Comparison of ENCODE assay signal across 25 cellular contexts in genomic region chr13:46185634-46186033, GRCh38. TPM values are rescaled to one million over a fixed set of nuclear protein-coding genes. Genes with fewer than 3 reads are reported as not detected.
DNase-seq lines count a peak whose midpoint lies in the region; ATAC-seq, FAIRE-seq and TF ChIP-seq lines count a peak whose summit lies in the region.
"Had no signal": no experiment of that assay in that cellular context is flagged by ENCODE, and none has a peak within 500 bp of the region (broad histone marks: within the 10 kb centered on the region; RNA-seq: fewer than 3 reads in every experiment).

No MANE protein-coding gene starts in this region.

- TF ChIP-seq CTCF in DND-41 (IDR thresholded peaks at IDR 0.05; ENCODE audit: borderline replicate concordance, extremely low read depth, low read length, poor library complexity, severe bottlenecking), result no peak
- no peak for TF ChIP-seq CTCF in K562 (IDR thresholded peaks at IDR 0.05 in 2 of 3, conservative IDR thresholded peaks at IDR 0.05 in 1 of 3; ENCODE audit: insufficient read depth in 2 of 3, low read depth in 1 of 3, low read length in 3 of 3)
- no peak for TF ChIP-seq CTCF in neutrophil (IDR thresholded peaks at IDR 0.05)
- no peak for TF ChIP-seq CTCF in kidney (IDR thresholded peaks at IDR 0.05; ENCODE audit: borderline replicate concordance, extremely low read depth, insufficient read depth)

- H3K4me1 ChIP-seq in DND-41 (ENCODE audit: insufficient read depth, low read length) (peaks cover 34% of the 10 kb centered on the region), K562 (replicated peaks in 1 of 2; ENCODE audit: control insufficient read depth in 2 of 2, insufficient read depth in 2 of 2, low read length in 2 of 2) (peaks cover 7 to 22% of the 10 kb centered on the region in 2 experiments; a peak in 4 of 5 replicates), neutrophil (ENCODE audit: control insufficient read depth in 1 of 2, insufficient read depth in 1 of 2, low read depth in 1 of 2, low read length in 1 of 2) (peaks cover 33% of the 10 kb centered on the region in 2 experiments), kidney (ENCODE audit: control insufficient read depth in 1 of 2, insufficient read depth in 1 of 2, low read depth in 1 of 2, low read length in 2 of 2) (no peaks in the 10 kb centered on the region)

- H3K36me3 Mint-ChIP-seq in activated CD4-positive, alpha-beta T cell treated with anti-CD3 and anti-CD28 coated beads, Interleukin-2, amount 10 ng/mL, durations not matched to agents 24 days and 14 days (ENCODE audit: low read depth), result peaks cover 7% of the 10 kb centered on the region
- H3K36me3 Mint-ChIP-seq in activated CD4-positive, alpha-beta T cell treated with anti-CD3 and anti-CD28 coated beads for 36 hours (ENCODE audit: low read depth), result peaks cover 7% of the 10 kb centered on the region
- H3K36me3 Mint-ChIP-seq in activated T-helper 1 cell treated with anti-CD3 and anti-CD28 coated beads, Interleukin-12 subunit alpha, Interleukin-12 subunit beta, Interleukin-2, Interleukin-4 antibody, amounts not matched to agents 30 ng/mL and 10 ng/mL and 1 ng/mL, durations not matched to agents 14 hours and 24 hours and 36 hours (ENCODE audit: low read depth), result no peaks in the 10 kb centered on the region
- H3K36me3 Mint-ChIP-seq: CD14-positive monocyte had no signal

- no peak for ATAC-seq in activated CD4-positive, alpha-beta T cell treated with anti-CD3 and anti-CD28 coated beads for 36 hours
- ATAC-seq in DND-41 (ENCODE audit: insufficient read depth, low read depth) (no peak), K562 (no peak), HG02571 (IDR thresholded peaks at IDR 0.05; ENCODE audit: unreplicated experiment) (no peak)
- ATAC-seq: HCT116, Right ventricle myocardium inferior had no signal

- no peak for TF ChIP-seq POLR2A in K562 (conservative IDR thresholded peaks at IDR 0.05)

- in situ Hi-C loops in K562 (cut with MboI), result no loop called here

- no peak overlapping the region for H3K9ac ChIP-seq in DND-41 (ENCODE audit: low read depth, low read length)
- no peak overlapping the region for H3K9ac ChIP-seq in K562 (ENCODE audit: insufficient read depth in 1 of 2, low read depth in 2 of 2, low read length in 2 of 2)
- H3K9ac ChIP-seq in kidney (ENCODE audit: low read length in 2 of 2), result no peak overlapping the region

- no peak for DNase-seq in activated CD4-positive, alpha-beta T cell treated with anti-CD3 and anti-CD28 coated beads, Interleukin-2, amount 10 ng/mL, durations not matched to agents 24 days and 14 days
- no peak for DNase-seq in activated CD4-positive, alpha-beta T cell treated with anti-CD3 and anti-CD28 coated beads for 36 hours
- DNase-seq in DND-41 (no peak), K562 (ENCODE audit: extremely low read depth in 1 of 4, low spot score in 3 of 4) (no peak), kidney (no peak)
- no peak for DNase-seq in activated T-helper 1 cell treated with anti-CD3 and anti-CD28 coated beads, Interleukin-12 subunit alpha, Interleukin-12 subunit beta, Interleukin-2, Interleukin-4 antibody, amounts not matched to agents 30 ng/mL and 10 ng/mL and 1 ng/mL, durations not matched to agents 14 hours and 24 hours and 36 hours (ENCODE audit: low spot score)
- DNase-seq: 8988T; Calu3; EL; GOT3; KBM-7; NCI-H1105 treated with DMSO at 0.1 percent for 48 hours; NCI-H1694; NCI-H2081 treated with DMSO at 0.1 percent for 48 hours; NCI-H510A; NCI-H748 treated with DMSO at 0.1 percent for 48 hours; NK-92 treated with Interleukin-12 subunit alpha and Interleukin-12 subunit beta, amount 100 ng/mL, for 24 hours had no signal

- H3K27me3 Mint-ChIP-seq in activated CD4-positive, alpha-beta T cell treated with anti-CD3 and anti-CD28 coated beads, Interleukin-2, amount 10 ng/mL, durations not matched to agents 24 days and 14 days, result no peaks in the 10 kb centered on the region
- H3K27me3 Mint-ChIP-seq in activated CD4-positive, alpha-beta T cell treated with anti-CD3 and anti-CD28 coated beads for 36 hours, result no peaks in the 10 kb centered on the region
- H3K27me3 Mint-ChIP-seq in activated T-helper 1 cell treated with anti-CD3 and anti-CD28 coated beads, Interleukin-12 subunit alpha, Interleukin-12 subunit beta, Interleukin-2, Interleukin-4 antibody, amounts not matched to agents 30 ng/mL and 10 ng/mL and 1 ng/mL, durations not matched to agents 14 hours and 24 hours and 36 hours (ENCODE audit: insufficient read depth), result no peaks in the 10 kb centered on the region

- H4K20me1 ChIP-seq in DND-41 (ENCODE audit: insufficient read depth, low read length) (no peaks in the 10 kb centered on the region), K562 (replicated peaks; ENCODE audit: control insufficient read depth, insufficient read depth, low read length) (no peaks in the 10 kb centered on the region)

- H3K36me3 ChIP-seq in DND-41 (ENCODE audit: insufficient read depth, low read length) (no peaks in the 10 kb centered on the region), K562 (ENCODE audit: control insufficient read depth, insufficient read depth, low read length) (no peaks in the 10 kb centered on the region), neutrophil (no peaks in the 10 kb centered on the region), kidney (ENCODE audit: control insufficient read depth in 1 of 2, insufficient read depth in 2 of 2, low read length in 2 of 2) (no peaks in the 10 kb centered on the region)

- H3K9me3 ChIP-seq in DND-41 (ENCODE audit: insufficient read depth, low read length, severe bottlenecking) (no peaks in the 10 kb centered on the region), K562 (replicated peaks; ENCODE audit: control insufficient read depth, insufficient read depth, low read depth, low read length) (no peaks in the 10 kb centered on the region), neutrophil (no peaks in the 10 kb centered on the region), kidney (ENCODE audit: control insufficient read depth in 1 of 2, low read length in 2 of 2) (no peaks in the 10 kb centered on the region)

- H3K4me3 ChIP-seq in DND-41 (ENCODE audit: low read depth in 1 of 2, low read length in 2 of 2) (no peak overlapping the region), K562 (no peak overlapping the region), neutrophil (ENCODE audit: low read depth in 1 of 2, low read length in 1 of 2) (no peak overlapping the region), kidney (ENCODE audit: low read length in 2 of 2) (no peak overlapping the region)

- no peak for TF ChIP-seq RAD21 in K562 (CRISPR knock-in tag; conservative IDR thresholded peaks at IDR 0.05 in 1 of 2, IDR thresholded peaks at IDR 0.05 in 1 of 2)

- no TSS peak for BruUV-seq in K562 (replicated peaks; lab: Mats Ljungman, UMichigan)

- no peak for TF ChIP-seq EP300 in K562 (IDR thresholded peaks at IDR 0.05; ENCODE audit: low read length)

- H2AFZ ChIP-seq in DND-41 (ENCODE audit: low read depth, low read length) (no peak overlapping the region), K562 (ENCODE audit: low read depth, low read length) (no peak overlapping the region)

- H3K4me1 Mint-ChIP-seq in activated CD4-positive, alpha-beta T cell treated with anti-CD3 and anti-CD28 coated beads, Interleukin-2, amount 10 ng/mL, durations not matched to agents 24 days and 14 days, result peaks cover 36% of the 10 kb centered on the region
- H3K4me1 Mint-ChIP-seq in activated CD4-positive, alpha-beta T cell treated with anti-CD3 and anti-CD28 coated beads for 36 hours, result peaks cover 32% of the 10 kb centered on the region
- H3K4me1 Mint-ChIP-seq in activated T-helper 1 cell treated with anti-CD3 and anti-CD28 coated beads, Interleukin-12 subunit alpha, Interleukin-12 subunit beta, Interleukin-2, Interleukin-4 antibody, amounts not matched to agents 30 ng/mL and 10 ng/mL and 1 ng/mL, durations not matched to agents 14 hours and 24 hours and 36 hours (ENCODE audit: low read depth), result peaks cover 36% of the 10 kb centered on the region

- CTCF ChIA-PET in activated CD4-positive, alpha-beta T cell treated with anti-CD3 and anti-CD28 coated beads for 36 hours (lab: Charles Lee), result interaction anchor here (0.6 to 3.0 kb wide), 7 partner anchors 10 to 734 kb away, joined by 3 to 12 read pairs (median 5); no protein-coding TSS in a partner anchor
- CTCF ChIA-PET in K562 (lab: Yijun Ruan, JAX; ENCODE audit: low intra/inter-chr PET ratio), result no interaction called here

- H3K27me3 ChIP-seq in DND-41 (ENCODE audit: insufficient read depth, low read length, poor library complexity) (no peaks in the 10 kb centered on the region), K562 (ENCODE audit: control insufficient read depth in 2 of 2, insufficient read depth in 2 of 2, low read length in 2 of 2) (no peaks in the 10 kb centered on the region), neutrophil (no peaks in the 10 kb centered on the region)

- WGBS in K562 (ENCODE audit: insufficient coverage, low coverage, missing lambda C conversion rate), result 54% methylated on average over 4 of the region's 4 CpGs

- H3K79me2 ChIP-seq in DND-41 (ENCODE audit: insufficient read depth, low read length) (peaks cover 28% of the 10 kb centered on the region), K562 (ENCODE audit: control insufficient read depth, insufficient read depth, low read length) (peaks cover 14% of the 10 kb centered on the region)

- intact Hi-C loops in activated CD4-positive, alpha-beta T cell treated with anti-CD3 and anti-CD28 coated beads, Interleukin-2, amount 10 ng/mL, durations not matched to agents 24 days and 14 days (cut with micrococcal nuclease), result no loop called here
- intact Hi-C loops in activated CD4-positive, alpha-beta T cell treated with anti-CD3 and anti-CD28 coated beads for 36 hours (cut with DNase I, micrococcal nuclease), result loop anchor here (2.0 to 10.0 kb wide), 3 partner anchors 135 to 841 kb away; partner anchors contain the start of genes ESD (in 1 of the 2) and TPT1 (in 1 of the 2)
- intact Hi-C loops in K562 (cut with micrococcal nuclease) (no loop called here), kidney (cut with DNase I) (no loop called here)
- intact Hi-C loops in activated T-helper 1 cell treated with anti-CD3 and anti-CD28 coated beads, Interleukin-12 subunit alpha, Interleukin-12 subunit beta, Interleukin-2, Interleukin-4 antibody, amounts not matched to agents 30 ng/mL and 10 ng/mL and 1 ng/mL, durations not matched to agents 14 hours and 24 hours and 36 hours (cut with micrococcal nuclease), result no loop called here

- FAIRE-seq in K562 (lab: Jason Lieb, UNC) (no peak), kidney (lab: Jason Lieb, UNC) (no peak)
- FAIRE-seq: GM18507, RCC 7860 had no signal

- no peak overlapping the region for H3K4me3 Mint-ChIP-seq in activated CD4-positive, alpha-beta T cell treated with anti-CD3 and anti-CD28 coated beads, Interleukin-2, amount 10 ng/mL, durations not matched to agents 24 days and 14 days
- H3K4me3 Mint-ChIP-seq in activated CD4-positive, alpha-beta T cell treated with anti-CD3 and anti-CD28 coated beads for 36 hours, result no peak overlapping the region
- H3K4me3 Mint-ChIP-seq in activated T-helper 1 cell treated with anti-CD3 and anti-CD28 coated beads, Interleukin-12 subunit alpha, Interleukin-12 subunit beta, Interleukin-2, Interleukin-4 antibody, amounts not matched to agents 30 ng/mL and 10 ng/mL and 1 ng/mL, durations not matched to agents 14 hours and 24 hours and 36 hours, result no peak overlapping the region
- H3K4me3 Mint-ChIP-seq: CD14-positive monocyte had no signal

- POLR2A ChIA-PET in activated CD4-positive, alpha-beta T cell treated with anti-CD3 and anti-CD28 coated beads for 36 hours (lab: Charles Lee), result no interaction called here
- POLR2A ChIA-PET in K562 (lab: Yijun Ruan, JAX), result no interaction called here

- peaks cover 6% of the 10 kb centered on the region for H3K9me3 Mint-ChIP-seq in activated CD4-positive, alpha-beta T cell treated with anti-CD3 and anti-CD28 coated beads, Interleukin-2, amount 10 ng/mL, durations not matched to agents 24 days and 14 days
- H3K9me3 Mint-ChIP-seq in activated CD4-positive, alpha-beta T cell treated with anti-CD3 and anti-CD28 coated beads for 36 hours (ENCODE audit: low read depth), result no peaks in the 10 kb centered on the region
- no peaks in the 10 kb centered on the region for H3K9me3 Mint-ChIP-seq in activated T-helper 1 cell treated with anti-CD3 and anti-CD28 coated beads, Interleukin-12 subunit alpha, Interleukin-12 subunit beta, Interleukin-2, Interleukin-4 antibody, amounts not matched to agents 30 ng/mL and 10 ng/mL and 1 ng/mL, durations not matched to agents 14 hours and 24 hours and 36 hours

- H3K9me1 ChIP-seq in K562 (ENCODE audit: control insufficient read depth, insufficient read depth, low read length), result no peaks in the 10 kb centered on the region

- H3K27ac ChIP-seq in DND-41 (ENCODE audit: low read length), result peak overlapping the region; percentile 100; the same call in 1 of the 2 replicates
- no peak overlapping the region for H3K27ac ChIP-seq in K562 (ENCODE audit: extremely low read depth, low read depth, low read length)
- H3K27ac ChIP-seq in neutrophil, result peak overlapping the region; percentile 97
- no peak overlapping the region for H3K27ac ChIP-seq in kidney (ENCODE audit: low read depth in 2 of 2, low read length in 2 of 2)

- H3K4me2 ChIP-seq in DND-41 (ENCODE audit: insufficient read depth, low read length), result no peak overlapping the region
- H3K4me2 ChIP-seq in K562 (ENCODE audit: insufficient read depth, low read length), result no peak overlapping the region

- H3K27ac Mint-ChIP-seq in activated CD4-positive, alpha-beta T cell treated with anti-CD3 and anti-CD28 coated beads, Interleukin-2, amount 10 ng/mL, durations not matched to agents 24 days and 14 days, result peak overlapping the region; percentile 98
- no peak overlapping the region for H3K27ac Mint-ChIP-seq in activated CD4-positive, alpha-beta T cell treated with anti-CD3 and anti-CD28 coated beads for 36 hours
- no peak overlapping the region for H3K27ac Mint-ChIP-seq in activated T-helper 1 cell treated with anti-CD3 and anti-CD28 coated beads, Interleukin-12 subunit alpha, Interleukin-12 subunit beta, Interleukin-2, Interleukin-4 antibody, amounts not matched to agents 30 ng/mL and 10 ng/mL and 1 ng/mL, durations not matched to agents 14 hours and 24 hours and 36 hours

RNA-seq across cellular contexts. Expression of gene LCP1, which starts 3.7 kb away (rescaled TPM):
- total RNA-seq in activated CD4-positive, alpha-beta T cell treated with anti-CD3 and anti-CD28 coated beads, Interleukin-2, amount 10 ng/mL, durations not matched to agents 24 days and 14 days, result 758 and 792 TPM in 2 replicates
- total RNA-seq in activated CD4-positive, alpha-beta T cell treated with anti-CD3 and anti-CD28 coated beads for 36 hours, result 1,000 to 10,000 TPM; 1,060 to 1,089 TPM
- total RNA-seq in K562 (2011; cell fraction: chromatin; rRNA removed; ENCODE audit: low replicate concordance), result 33.3 and 88.1 TPM in 2 replicates
- total RNA-seq in K562 (2011; cell fraction: nucleolus; rRNA removed), result 20.0 and 28.2 TPM in 2 replicates
- total RNA-seq in K562 (2011; cell fraction: nucleoplasm; rRNA removed), result 41.3 and 46.6 TPM in 2 replicates
- total RNA-seq in K562 (2014; rRNA removed) (120 and 126 TPM in 2 replicates), K562 (2014; rRNA removed; fragmentation: Illumina TruSeq; extraction: Trizol) (179 and 208 TPM in 2 replicates), K562 (2015; rRNA removed; fragmentation: Illumina TruSeq; extraction: Trizol) (212 and 222 TPM in 2 replicates), K562 (2021) (157 and 163 TPM in 2 replicates), kidney (73.5 TPM)
- polyA plus RNA-seq in K562 (2011; rRNA removed) (148 and 250 TPM in 2 replicates), K562 (2014; fragmentation: Illumina TruSeq; extraction: Trizol) (213 and 230 TPM in 2 replicates), K562 (2014; fragmentation: Nextera tagmentation; extraction: Ambion mirVana) (100 to 1,000 TPM in 1 of 2 experiments, 10 to 100 TPM in 1; 83.0 to 255 TPM), K562 (2014; rRNA removed) (124 and 135 TPM in 2 replicates), kidney (ENCODE audit: insufficient read depth, low read depth, low replicate concordance) (5.6 TPM)
- polyA plus RNA-seq in K562 (2011; cell fraction: cytosol; rRNA removed), result 50.2 and 172 TPM in 2 replicates
- polyA plus RNA-seq in K562 (2011; cell fraction: nucleus; rRNA removed), result 26.8 and 103 TPM in 2 replicates
- 184 and 318 TPM in 2 replicates for polyA plus RNA-seq in K562 (2012)
- polyA minus RNA-seq in K562 (2011; rRNA and poly(A)+ RNA removed), result 173 and 458 TPM in 2 replicates
- 64.8 and 140 TPM in 2 replicates for polyA minus RNA-seq in K562 (2011; cell fraction: cytosol; rRNA and poly(A)+ RNA removed)
- 16.2 and 85.0 TPM in 2 replicates for polyA minus RNA-seq in K562 (2011; cell fraction: nucleus; rRNA and poly(A)+ RNA removed)
- total RNA-seq in activated T-helper 1 cell treated with anti-CD3 and anti-CD28 coated beads, Interleukin-12 subunit alpha, Interleukin-12 subunit beta, Interleukin-2, Interleukin-4 antibody, amounts not matched to agents 30 ng/mL and 10 ng/mL and 1 ng/mL, durations not matched to agents 14 hours and 24 hours and 36 hours, result 758 and 774 TPM in 2 replicates
- polyA plus RNA-seq: AG04450 had no signal

RNA-seq across cellular contexts. Expression of gene LRRC63, which starts 26.1 kb away (rescaled TPM):
- total RNA-seq in activated CD4-positive, alpha-beta T cell treated with anti-CD3 and anti-CD28 coated beads, Interleukin-2, amount 10 ng/mL, durations not matched to agents 24 days and 14 days, result 0.26 and 0.40 TPM in 2 replicates
- under 1 TPM; 0.50 to 0.67 TPM for total RNA-seq in activated CD4-positive, alpha-beta T cell treated with anti-CD3 and anti-CD28 coated beads for 36 hours
- 0.28 TPM in 1 of 2 replicates, not detected in the other for total RNA-seq in K562 (2011; cell fraction: chromatin; rRNA removed; ENCODE audit: low replicate concordance)
- not detected in 2 replicates for total RNA-seq in K562 (2011; cell fraction: nucleolus; rRNA removed)
- not detected in 2 replicates for total RNA-seq in K562 (2011; cell fraction: nucleoplasm; rRNA removed)
- total RNA-seq in K562 (2014; rRNA removed) (0.08 TPM in 1 of 2 replicates, not detected in the other), K562 (2014; rRNA removed; fragmentation: Illumina TruSeq; extraction: Trizol) (0.22 and 0.29 TPM in 2 replicates), K562 (2015; rRNA removed; fragmentation: Illumina TruSeq; extraction: Trizol) (0.11 and 0.22 TPM in 2 replicates), K562 (2021) (0.16 and 0.18 TPM in 2 replicates), kidney (0.31 TPM)
- polyA plus RNA-seq in K562 (2011; rRNA removed) (0.05 and 0.07 TPM in 2 replicates), K562 (2014; fragmentation: Illumina TruSeq; extraction: Trizol) (0.18 and 0.25 TPM in 2 replicates), K562 (2014; fragmentation: Nextera tagmentation; extraction: Ambion mirVana) (under 1 TPM; 0.21 to 0.25 TPM), K562 (2014; rRNA removed) (0.19 and 0.41 TPM in 2 replicates), kidney (ENCODE audit: insufficient read depth, low read depth, low replicate concordance) (0.17 TPM)
- not detected in 2 replicates for polyA plus RNA-seq in K562 (2011; cell fraction: cytosol; rRNA removed)
- polyA plus RNA-seq in K562 (2011; cell fraction: nucleus; rRNA removed), result 0.14 and 0.17 TPM in 2 replicates
- polyA plus RNA-seq in K562 (2012), result 0.21 and 0.44 TPM in 2 replicates
- 0.09 TPM in 1 of 2 replicates, not detected in the other for polyA minus RNA-seq in K562 (2011; rRNA and poly(A)+ RNA removed)
- not detected in 2 replicates for polyA minus RNA-seq in K562 (2011; cell fraction: cytosol; rRNA and poly(A)+ RNA removed)
- 0.13 and 0.22 TPM in 2 replicates for polyA minus RNA-seq in K562 (2011; cell fraction: nucleus; rRNA and poly(A)+ RNA removed)
- total RNA-seq in activated T-helper 1 cell treated with anti-CD3 and anti-CD28 coated beads, Interleukin-12 subunit alpha, Interleukin-12 subunit beta, Interleukin-2, Interleukin-4 antibody, amounts not matched to agents 30 ng/mL and 10 ng/mL and 1 ng/mL, durations not matched to agents 14 hours and 24 hours and 36 hours, result 0.13 and 0.17 TPM in 2 replicates
- total RNA-seq: Right ventricle myocardium inferior had no signal
- polyA plus RNA-seq: AG04450, CD14-positive monocyte had no signal

Comparison
In these comparisons a context has a peak if more than half of its experiments do, and no peak if none do; other contexts are left out.
1. intact Hi-C loops: an anchor here in activated CD4-positive, alpha-beta T cell treated with anti-CD3 and anti-CD28 coated beads for 36 hours (2.0 to 10.0 kb wide); none called in activated CD4-positive, alpha-beta T cell treated with anti-CD3 and anti-CD28 coated beads, Interleukin-2, amount 10 ng/mL, durations not matched to agents 24 days and 14 days, K562, kidney and activated T-helper 1 cell treated with anti-CD3 and anti-CD28 coated beads, Interleukin-12 subunit alpha, Interleukin-12 subunit beta, Interleukin-2, Interleukin-4 antibody, amounts not matched to agents 30 ng/mL and 10 ng/mL and 1 ng/mL, durations not matched to agents 14 hours and 24 hours and 36 hours.
2. H3K27ac ChIP-seq: peak in DND-41 (single experiment) and neutrophil (single experiment); none in K562 (single experiment) and kidney (0 of 2).